ENCODE assay signal across 16 cellular contexts in the genomic region with DNA sequence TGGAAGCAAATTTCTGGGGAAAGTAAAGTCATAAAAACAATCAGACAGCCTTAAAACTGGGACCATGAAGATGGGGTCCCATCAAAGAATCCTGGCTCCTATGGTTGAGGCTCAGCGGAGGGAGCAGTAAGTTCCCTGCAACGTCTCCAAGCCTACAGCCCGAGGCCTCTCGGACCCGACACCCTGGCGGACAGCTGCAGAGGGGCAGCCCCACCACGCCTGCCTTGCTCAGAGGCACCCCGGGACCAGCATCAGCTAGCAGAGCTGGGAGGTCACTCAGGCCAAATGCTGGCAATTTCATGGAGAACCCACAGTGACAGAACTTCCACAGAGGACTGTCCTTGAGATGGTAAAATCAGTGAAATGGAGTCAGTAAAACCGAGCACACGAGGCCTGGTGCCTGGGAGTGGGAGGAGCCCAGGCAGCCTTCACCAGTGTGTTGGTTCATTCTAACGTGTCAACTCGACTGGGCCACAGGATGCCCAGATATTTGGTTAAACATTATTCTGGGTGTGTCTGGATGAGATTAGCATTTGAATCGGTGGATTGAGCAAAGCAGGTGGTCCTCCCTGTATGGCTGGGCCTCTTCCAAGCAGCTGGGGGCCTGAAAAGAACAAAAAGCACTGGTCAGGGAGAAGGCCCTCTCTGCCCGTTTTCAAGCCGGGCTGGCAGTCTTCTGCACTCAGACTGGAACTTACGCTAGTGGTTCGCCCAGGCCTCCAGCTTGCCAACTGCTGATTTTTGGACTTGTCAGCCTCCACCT.
DNase-seq lines count a peak whose midpoint lies in the region; ATAC-seq and TF ChIP-seq lines count a peak whose summit lies in the region.
"Had no signal": no experiment of that assay in that cellular context is flagged by ENCODE, and none has a peak within 500 bp of the region (broad histone marks: within the 10 kb centered on the region; RNA-seq: fewer than 3 reads in every experiment).

No MANE protein-coding gene starts in this region.

- H3K36me3 Mint-ChIP-seq in activated naive CD4-positive, alpha-beta T cell treated with anti-CD3 and anti-CD28 coated beads, Interleukin-2, amount 50 U/mL, for 24 hours: peaks cover 7% of the 10 kb centered on the region
- H3K36me3 Mint-ChIP-seq in IgD-negative memory B cell: peaks cover 2% of the 10 kb centered on the region
- peaks cover 10% of the 10 kb centered on the region for H3K36me3 Mint-ChIP-seq in dendritic cell treated with granulocyte-macrophage colony-stimulating factor and Interleukin-4, amounts not matched to agents 40 ng/mL and 50 ng/mL, for 4 days (ENCODE audit: low read depth)

- POLR2A ChIA-PET in GM10248 (lab: Yijun Ruan, JAX): no interaction called here

- DNase-seq in activated naive CD4-positive, alpha-beta T cell treated with anti-CD3 and anti-CD28 coated beads, Interleukin-2, amount 50 U/mL, for 16 hours: no peak
- DNase-seq in stimulated activated CD8-positive, alpha-beta memory T cell treated with anti-CD3 and anti-CD28 coated beads, Interleukin-4, amount 100 ng/mL, for 48 hours: peak; percentile 23
- DNase-seq in GM10248 (ENCODE audit: extremely low spot score) (no peak), KBM-7 (no peak)
- DNase-seq: C1 segment of cervical spinal cord, NCI-H1417, NCI-H187, NCI-H226, NCI-H524, NCI-H82, PC-3 had no signal

- peak overlapping the region; percentile 73 for H3K27ac Mint-ChIP-seq in activated naive CD4-positive, alpha-beta T cell treated with anti-CD3 and anti-CD28 coated beads, Interleukin-2, amount 50 U/mL, for 24 hours
- H3K27ac Mint-ChIP-seq in IgD-negative memory B cell: peak overlapping the region in 2 of 3 donors; percentile 46 to 74
- peak overlapping the region; percentile 77 for H3K27ac Mint-ChIP-seq in dendritic cell treated with granulocyte-macrophage colony-stimulating factor and Interleukin-4, amounts not matched to agents 40 ng/mL and 50 ng/mL, for 4 days

- ATAC-seq in HG03342 (IDR thresholded peaks at IDR 0.05; ENCODE audit: unreplicated experiment): no peak
- ATAC-seq: HepG2, PC-3 had no signal

- peaks cover 51% of the 10 kb centered on the region for H3K4me1 Mint-ChIP-seq in activated naive CD4-positive, alpha-beta T cell treated with anti-CD3 and anti-CD28 coated beads, Interleukin-2, amount 50 U/mL, for 24 hours
- peaks cover 13 to 15% (median 14%) of the 10 kb centered on the region in 3 donors for H3K4me1 Mint-ChIP-seq in IgD-negative memory B cell
- H3K4me1 Mint-ChIP-seq in dendritic cell treated with granulocyte-macrophage colony-stimulating factor and Interleukin-4, amounts not matched to agents 40 ng/mL and 50 ng/mL, for 4 days (ENCODE audit: low read depth): peaks cover 79% of the 10 kb centered on the region

- CTCF ChIA-PET in GM10248 (lab: Yijun Ruan, JAX): interaction anchor here (1.2 to 3.0 kb wide), 3 partner anchors 11 to 143 kb away, joined by 3 to 16 read pairs (median 11); no protein-coding TSS in a partner anchor

- no peaks in the 10 kb centered on the region for H3K27me3 Mint-ChIP-seq in activated naive CD4-positive, alpha-beta T cell treated with anti-CD3 and anti-CD28 coated beads, Interleukin-2, amount 50 U/mL, for 24 hours
- no peaks in the 10 kb centered on the region for H3K27me3 Mint-ChIP-seq in IgD-negative memory B cell
- H3K27me3 Mint-ChIP-seq in dendritic cell treated with granulocyte-macrophage colony-stimulating factor and Interleukin-4, amounts not matched to agents 40 ng/mL and 50 ng/mL, for 4 days: no peaks in the 10 kb centered on the region

- no peak overlapping the region for H3K4me3 Mint-ChIP-seq in activated naive CD4-positive, alpha-beta T cell treated with anti-CD3 and anti-CD28 coated beads, Interleukin-2, amount 50 U/mL, for 24 hours
- peak overlapping the region in 1 of 4 donors; percentile 37 for H3K4me3 Mint-ChIP-seq in IgD-negative memory B cell
- no peak overlapping the region for H3K4me3 Mint-ChIP-seq in dendritic cell treated with granulocyte-macrophage colony-stimulating factor and Interleukin-4, amounts not matched to agents 40 ng/mL and 50 ng/mL, for 4 days

- in situ Hi-C loops in KBM-7 (cut with MboI; ENCODE audit: low pct_unique_long_range_greater_than_20kb, low sequenced_read_pairs): no loop called here

- intact Hi-C loops in dendritic cell treated with granulocyte-macrophage colony-stimulating factor and Interleukin-4, amounts not matched to agents 40 ng/mL and 50 ng/mL, for 4 days (cut with micrococcal nuclease): loop anchor here (10.0 kb wide), 1 partner anchor 553 kb away; no protein-coding TSS in a partner anchor

- no peak for TF ChIP-seq CTCF in GM10248 (IDR thresholded peaks at IDR 0.05; ENCODE audit: control extremely low read depth, extremely low read depth, low read depth, missing control alignments)

- H3K9me3 Mint-ChIP-seq in activated naive CD4-positive, alpha-beta T cell treated with anti-CD3 and anti-CD28 coated beads, Interleukin-2, amount 50 U/mL, for 24 hours: peaks cover 5% of the 10 kb centered on the region
- H3K9me3 Mint-ChIP-seq in IgD-negative memory B cell: peaks cover 0 to under 1% (median 0%) of the 10 kb centered on the region in 3 donors
- peaks cover 6% of the 10 kb centered on the region for H3K9me3 Mint-ChIP-seq in dendritic cell treated with granulocyte-macrophage colony-stimulating factor and Interleukin-4, amounts not matched to agents 40 ng/mL and 50 ng/mL, for 4 days
